Comparison of ENCODE assay signal across 20 cellular contexts in the genomic region with DNA sequence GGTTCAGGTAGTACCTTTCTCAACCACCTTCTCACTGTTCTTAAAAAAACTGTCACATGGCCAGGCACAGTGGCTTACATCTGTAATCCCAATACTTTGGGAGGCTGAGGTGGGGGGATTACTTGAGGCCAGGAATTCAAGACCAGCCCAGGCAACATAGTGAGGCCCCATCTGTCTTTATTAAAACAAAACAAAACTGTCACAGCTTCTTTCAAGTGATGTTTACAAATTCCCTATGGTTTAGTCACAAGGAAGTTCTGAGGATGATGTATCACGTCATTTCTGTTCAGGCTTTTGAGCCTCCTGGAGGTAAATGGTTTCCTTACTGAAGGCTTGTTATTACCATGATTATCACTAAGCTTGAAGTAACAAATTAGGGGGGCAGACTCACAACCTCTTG.
A peak's percentile ranks its signal among the peaks of the same experiment; 100 is the strongest.
DNase-seq lines count a peak whose midpoint lies in the region; ATAC-seq, FAIRE-seq and TF ChIP-seq lines count a peak whose summit lies in the region.
"Had no signal": no experiment of that assay in that cellular context is flagged by ENCODE, and none has a peak within 500 bp of the region (broad histone marks: within the 10 kb centered on the region; RNA-seq: fewer than 3 reads in every experiment).

No MANE protein-coding gene starts in this region.

- peak; percentile 11 for DNase-seq in AG20443 (ENCODE audit: low spot score)
- DNase-seq in M059J (ENCODE audit: low read depth), result peak; percentile 84
- peak; percentile 67 for DNase-seq in endothelial cell of umbilical vein (ENCODE audit: low read depth, low spot score)
- DNase-seq in lung (ENCODE audit: low spot score), result no peak
- DNase-seq in naive thymus-derived CD4-positive, alpha-beta T cell, result no peak
- DNase-seq in foreskin melanocyte, result no peak
- DNase-seq: activated naive CD8-positive, alpha-beta T cell treated with anti-CD3 and anti-CD28 coated beads for 36 hours; dorsolateral prefrontal cortex; H9; hippocampal formation; NCI-H146; NCI-H748 treated with DMSO at 0.1 percent for 48 hours; SHP77 treated with DMSO at 0.1 percent for 48 hours; stimulated activated CD4-positive, alpha-beta T cell treated with anti-CD3 and anti-CD28 coated beads, Interleukin-4, amount 100 ng/mL, for 1 hour had no signal

- WGBS in lung, 2 donors, result 44 to 67% methylated on average over 1 of the region's 1 CpG

- H3K4me3 Mint-ChIP-seq in naive thymus-derived CD4-positive, alpha-beta T cell, result no peak overlapping the region
- H3K4me3 Mint-ChIP-seq: activated naive CD8-positive, alpha-beta T cell treated with anti-CD3 and anti-CD28 coated beads for 36 hours; H9; memory B cell; stimulated activated memory B cell treated with anti-CD40 and anti-IgM and Interleukin-4, amounts not matched to agents 10 μg/mL and 1 μg/mL and 100 μg/mL, for 72 hours had no signal

- H3K9me3 Mint-ChIP-seq in naive thymus-derived CD4-positive, alpha-beta T cell, result peaks cover 0 to 7% (median 0%) of the 10 kb centered on the region in 11 donors
- H3K9me3 Mint-ChIP-seq: activated naive CD8-positive, alpha-beta T cell treated with anti-CD3 and anti-CD28 coated beads for 36 hours; H9; memory B cell; stimulated activated memory B cell treated with anti-CD40 and anti-IgM and Interleukin-4, amounts not matched to agents 10 μg/mL and 1 μg/mL and 100 μg/mL, for 72 hours had no signal

- TF ChIP-seq CTCF in endothelial cell of umbilical vein (IDR thresholded peaks at IDR 0.05; ENCODE audit: extremely low read depth in 1 of 2, insufficient read depth in 1 of 2, low read depth in 1 of 2, low read length in 2 of 2) (no peak), lung (IDR thresholded peaks at IDR 0.05; ENCODE audit: control extremely low read depth, extremely low read depth) (no peak)

- H3K36me3 ChIP-seq in endothelial cell of umbilical vein (ENCODE audit: control insufficient read depth in 2 of 2, extremely low read depth in 1 of 2, insufficient read depth in 2 of 2, low read length in 2 of 2), result no peaks in the 10 kb centered on the region
- H3K36me3 ChIP-seq in lung (ENCODE audit: control insufficient read depth in 2 of 2, insufficient read depth in 2 of 2, low read length in 2 of 2), result no peaks in the 10 kb centered on the region
- H3K36me3 ChIP-seq in naive thymus-derived CD4-positive, alpha-beta T cell (ENCODE audit: control insufficient read depth in 2 of 3, insufficient read depth in 3 of 3, low read length in 3 of 3), result no peaks in the 10 kb centered on the region

- H3K36me3 Mint-ChIP-seq in naive thymus-derived CD4-positive, alpha-beta T cell, result no peaks in the 10 kb centered on the region
- H3K36me3 Mint-ChIP-seq: activated naive CD8-positive, alpha-beta T cell treated with anti-CD3 and anti-CD28 coated beads for 36 hours; memory B cell; stimulated activated memory B cell treated with anti-CD40 and anti-IgM and Interleukin-4, amounts not matched to agents 10 μg/mL and 1 μg/mL and 100 μg/mL, for 72 hours had no signal

- no peaks in the 10 kb centered on the region for H3K4me1 Mint-ChIP-seq in naive thymus-derived CD4-positive, alpha-beta T cell
- H3K4me1 Mint-ChIP-seq: activated naive CD8-positive, alpha-beta T cell treated with anti-CD3 and anti-CD28 coated beads for 36 hours; memory B cell; stimulated activated memory B cell treated with anti-CD40 and anti-IgM and Interleukin-4, amounts not matched to agents 10 μg/mL and 1 μg/mL and 100 μg/mL, for 72 hours had no signal

- peaks cover 0 to 6% (median 0%) of the 10 kb centered on the region in 5 donors for H3K27me3 Mint-ChIP-seq in naive thymus-derived CD4-positive, alpha-beta T cell
- H3K27me3 Mint-ChIP-seq: memory B cell; stimulated activated memory B cell treated with anti-CD40 and anti-IgM and Interleukin-4, amounts not matched to agents 10 μg/mL and 1 μg/mL and 100 μg/mL, for 72 hours had no signal

- H3K4me3 ChIP-seq in endothelial cell of umbilical vein (replicated peaks in 1 of 3; ENCODE audit: insufficient read depth in 1 of 3, low read depth in 1 of 3, low read length in 3 of 3) (no peak overlapping the region), lung (no peak overlapping the region)
- H3K4me3 ChIP-seq in naive thymus-derived CD4-positive, alpha-beta T cell (ENCODE audit: low read length), result no peak overlapping the region
- H3K4me3 ChIP-seq: dorsolateral prefrontal cortex had no signal

- CTCF ChIA-PET in endothelial cell of umbilical vein (lab: Charles Lee), result interaction anchor here (0.9 to 2.0 kb wide), 3 partner anchors 11 to 207 kb away, joined by 3 to 12 read pairs (median 4); no protein-coding TSS in a partner anchor
- CTCF ChIA-PET in naive thymus-derived CD4-positive, alpha-beta T cell (lab: Charles Lee), result no interaction called here

- H3K27ac ChIP-seq in endothelial cell of umbilical vein (ENCODE audit: insufficient read depth, low read depth, low read length) (peak overlapping the region; percentile 62), lung (ENCODE audit: low read depth in 1 of 2, low read length in 1 of 2) (no peak overlapping the region)
- no peak overlapping the region for H3K27ac ChIP-seq in naive thymus-derived CD4-positive, alpha-beta T cell (ENCODE audit: low read depth, low read length)
- H3K27ac ChIP-seq: dorsolateral prefrontal cortex, parathyroid adenoma had no signal

- peak overlapping the region; percentile 46 for H2AFZ ChIP-seq in endothelial cell of umbilical vein (ENCODE audit: low read depth, low read length)
- H2AFZ ChIP-seq: parathyroid adenoma had no signal

- no peak overlapping the region for H3K9ac ChIP-seq in endothelial cell of umbilical vein (replicated peaks; ENCODE audit: extremely low read depth, insufficient read depth, low read length)
- H3K9ac ChIP-seq: parathyroid adenoma had no signal

- ATAC-seq in lung (ENCODE audit: insufficient read depth, low FRiP score), result peak; percentile 21
- ATAC-seq in naive thymus-derived CD4-positive, alpha-beta T cell, result no peak
- no peak for ATAC-seq in HG03432 (IDR thresholded peaks at IDR 0.05; ENCODE audit: unreplicated experiment)
- no peak for ATAC-seq in HG03442 (IDR thresholded peaks at IDR 0.05; ENCODE audit: unreplicated experiment)
- ATAC-seq: stimulated activated memory B cell treated with anti-CD40 and anti-IgM and Interleukin-4, amounts not matched to agents 10 μg/mL and 1 μg/mL and 100 μg/mL, for 72 hours had no signal

- no peaks in the 10 kb centered on the region for H3K9me3 ChIP-seq in endothelial cell of umbilical vein (replicated peaks; ENCODE audit: control insufficient read depth, insufficient read depth, low read length)
- no peaks in the 10 kb centered on the region for H3K9me3 ChIP-seq in lung (ENCODE audit: control insufficient read depth in 2 of 2, insufficient read depth in 1 of 2, low read length in 1 of 2)
- H3K9me3 ChIP-seq in naive thymus-derived CD4-positive, alpha-beta T cell (ENCODE audit: control insufficient read depth in 2 of 3, low read length in 3 of 3), result no peaks in the 10 kb centered on the region

- H3K79me2 ChIP-seq in endothelial cell of umbilical vein (ENCODE audit: control insufficient read depth, insufficient read depth, low read length), result no peaks in the 10 kb centered on the region
- H3K79me2 ChIP-seq: parathyroid adenoma had no signal

- BruUV-seq in endothelial cell of umbilical vein (replicated peaks; lab: Mats Ljungman, UMichigan), result no TSS peak

- no peak overlapping the region for H3K27ac Mint-ChIP-seq in naive thymus-derived CD4-positive, alpha-beta T cell
- H3K27ac Mint-ChIP-seq: activated naive CD8-positive, alpha-beta T cell treated with anti-CD3 and anti-CD28 coated beads for 36 hours; H9; memory B cell; stimulated activated memory B cell treated with anti-CD40 and anti-IgM and Interleukin-4, amounts not matched to agents 10 μg/mL and 1 μg/mL and 100 μg/mL, for 72 hours had no signal

- intact Hi-C loops in endothelial cell of umbilical vein (cut with micrococcal nuclease), result loop anchor here (1.0 kb wide), 3 partner anchors 21 to 65 kb away; no protein-coding TSS in a partner anchor
- intact Hi-C loops in naive thymus-derived CD4-positive, alpha-beta T cell (cut with micrococcal nuclease), result no loop called here

- peaks cover 14% of the 10 kb centered on the region for H3K4me1 ChIP-seq in endothelial cell of umbilical vein (ENCODE audit: control insufficient read depth, extremely low read depth, insufficient read depth, low read length)
- no peaks in the 10 kb centered on the region for H3K4me1 ChIP-seq in lung (ENCODE audit: control insufficient read depth in 2 of 2, insufficient read depth in 2 of 2, low read length in 2 of 2)
- H3K4me1 ChIP-seq in naive thymus-derived CD4-positive, alpha-beta T cell (ENCODE audit: control insufficient read depth in 2 of 2, insufficient read depth in 2 of 2, low read length in 2 of 2), result no peaks in the 10 kb centered on the region
- H3K4me1 ChIP-seq: parathyroid adenoma had no signal

- dilution Hi-C loops in endothelial cell of umbilical vein (cut with MboI; ENCODE audit: extremely low pct_ligation_motif_present, low sequenced_read_pairs), result no loop called here

- no peaks in the 10 kb centered on the region for H3K9me1 ChIP-seq in endothelial cell of umbilical vein (replicated peaks; ENCODE audit: control insufficient read depth, extremely low read depth, insufficient read depth, low read length)

- FAIRE-seq in endothelial cell of umbilical vein (lab: Jason Lieb, UNC), result peak; percentile 54
- FAIRE-seq: GM18507 had no signal

- H3K27me3 ChIP-seq in endothelial cell of umbilical vein (ENCODE audit: control insufficient read depth in 2 of 2, insufficient read depth in 2 of 2, low read length in 2 of 2) (no peaks in the 10 kb centered on the region), lung (ENCODE audit: control insufficient read depth, insufficient read depth) (no peaks in the 10 kb centered on the region)
- H3K27me3 ChIP-seq in naive thymus-derived CD4-positive, alpha-beta T cell (ENCODE audit: control insufficient read depth in 2 of 2, insufficient read depth in 2 of 2, low read length in 2 of 2), result no peaks in the 10 kb centered on the region

- POLR2A ChIA-PET in endothelial cell of umbilical vein (lab: Charles Lee), result no interaction called here
- POLR2A ChIA-PET in naive thymus-derived CD4-positive, alpha-beta T cell (lab: Charles Lee), result no interaction called here

- peak overlapping the region; percentile 20 for H3K4me2 ChIP-seq in endothelial cell of umbilical vein (ENCODE audit: insufficient read depth, low read length)

- no peaks in the 10 kb centered on the region for H4K20me1 ChIP-seq in endothelial cell of umbilical vein (replicated peaks; ENCODE audit: control insufficient read depth, extremely low read depth, insufficient read depth, low read length)

- no peak for TF ChIP-seq POLR2A in endothelial cell of umbilical vein (IDR thresholded peaks at IDR 0.05; ENCODE audit: low read depth, low read length)

TF ChIP-seq in endothelial cell of umbilical vein, 7 proteins besides CTCF, POLR2A, EP300 and RAD21 (continues in another document):
- TF ChIP-seq FOS (IDR thresholded peaks at IDR 0.05; ENCODE audit: borderline replicate concordance, insufficient read depth, low read length), result peak; percentile 50
- TF ChIP-seq GATA2 (IDR thresholded peaks at IDR 0.05; ENCODE audit: insufficient read depth, insufficient read length, low read depth, low read length), result no peak
- TF ChIP-seq JUN (IDR thresholded peaks at IDR 0.05; ENCODE audit: borderline replicate concordance, insufficient read depth, insufficient read length, low read depth), result peak; percentile 67
- peak; percentile 29 for TF ChIP-seq POLR2AphosphoS5 (IDR thresholded peaks at IDR 0.05; ENCODE audit: insufficient read depth, low read depth, low read length)

Comparison
In these comparisons a context has a peak if more than half of its experiments do, and no peak if none do; other contexts are left out.
1. DNase-seq: peak in AG20443 (single experiment), M059J (single experiment) and endothelial cell of umbilical vein (single experiment); none in lung (single experiment), naive thymus-derived CD4-positive, alpha-beta T cell (0 of 9) and foreskin melanocyte (single experiment).